ENCODE assay signal across 1 cellular context in genomic region chr20:37651932-37652331, GRCh38.
A peak's percentile ranks its signal among the peaks of the same experiment; 100 is the strongest.
TF ChIP-seq lines count a peak whose summit lies in the region.

No MANE protein-coding gene starts in this region.

TF ChIP-seq in H1, 55 proteins besides CTCF, POLR2A, EP300 and RAD21:
- TF ChIP-seq MAFK (IDR thresholded peaks at IDR 0.05; ENCODE audit: low read depth, low read length) (peak; percentile 62; the same call in 1 of the 2 replicates), YY1 (IDR thresholded peaks at IDR 0.05; ENCODE audit: low read depth, low read length) (peak; percentile 87), SRF (IDR thresholded peaks at IDR 0.05; ENCODE audit: low read depth, low read length) (no peak)
